10 cellular contexts compared by ENCODE assay signal in the genomic region with DNA sequence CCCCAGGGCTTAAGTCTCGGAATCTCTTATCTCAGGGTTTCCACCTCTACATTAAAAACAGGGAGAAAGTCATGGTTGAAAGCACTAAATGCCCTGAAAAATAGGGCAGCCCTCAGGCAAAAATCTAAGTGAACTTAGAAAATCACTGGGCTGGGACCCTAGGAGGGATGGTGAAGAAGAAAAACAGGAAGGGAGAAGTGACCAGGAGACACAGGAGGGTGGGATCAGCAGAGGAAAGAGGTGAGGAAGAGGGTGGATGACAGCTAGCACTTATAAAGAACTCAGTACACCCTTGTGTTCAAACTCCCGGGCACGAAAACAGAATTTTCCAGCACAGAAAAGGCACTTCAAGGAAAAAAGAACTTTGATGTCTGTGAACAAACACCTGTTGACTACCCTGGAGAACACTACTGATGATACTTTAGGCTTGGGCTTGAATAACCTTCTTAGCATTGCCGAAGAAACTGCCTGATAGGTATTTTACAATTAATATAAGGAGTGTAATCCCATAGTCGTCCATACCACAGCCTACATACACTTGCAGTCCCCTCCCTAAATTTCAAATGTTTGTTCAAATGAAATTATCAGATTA. TPM values are rescaled to one million over a fixed set of nuclear protein-coding genes. Genes with fewer than 3 reads are reported as not detected.
DNase-seq lines count a peak whose midpoint lies in the region; ATAC-seq and TF ChIP-seq lines count a peak whose summit lies in the region.
"Had no signal": no experiment of that assay in that cellular context is flagged by ENCODE, and none has a peak within 500 bp of the region (broad histone marks: within the 10 kb centered on the region; RNA-seq: fewer than 3 reads in every experiment).

No MANE protein-coding gene starts in this region.

- CTCF ChIA-PET in activated CD8-positive, alpha-beta T cell treated with anti-CD3 and anti-CD28 coated beads for 36 hours (lab: Charles Lee), result interaction anchor here (2.1 to 2.9 kb wide), 2 partner anchors 11 to 27 kb away, joined by 7 to 8 read pairs; no protein-coding TSS in a partner anchor

- peak in 1 of 2 donors; percentile 38 for TF ChIP-seq POLR2A in thyroid gland (IDR thresholded peaks at IDR 0.05)
- TF ChIP-seq POLR2A in heart left ventricle (IDR thresholded peaks at IDR 0.05), result no peak

- peak overlapping the region; percentile 87 for H3K27ac Mint-ChIP-seq in activated naive CD4-positive, alpha-beta T cell treated with anti-CD3 and anti-CD28 coated beads, Interleukin-2, amount 50 U/mL, for 24 hours
- no peak overlapping the region for H3K27ac Mint-ChIP-seq in activated CD8-positive, alpha-beta T cell treated with anti-CD3 and anti-CD28 coated beads for 36 hours

- intact Hi-C loops in activated CD8-positive, alpha-beta T cell treated with anti-CD3 and anti-CD28 coated beads for 36 hours (cut with micrococcal nuclease), result no loop called here
- intact Hi-C loops in thyroid gland (cut with DNase I), result no loop called here
- intact Hi-C loops in heart left ventricle (cut with DNase I), result loop anchor here in 1 of 10 donors (5.0 kb wide), 1 partner anchor 106 kb away; a partner anchor contains a TSS

- no peaks in the 10 kb centered on the region for H3K9me3 ChIP-seq in iPS-18a (ENCODE audit: control insufficient read depth, low read depth, low read length)
- no peaks in the 10 kb centered on the region for H3K9me3 ChIP-seq in thyroid gland
- H3K9me3 ChIP-seq in heart left ventricle, result peaks cover 0 to 17% (median 0%) of the 10 kb centered on the region in 12 donors

- H3K4me1 Mint-ChIP-seq in activated naive CD4-positive, alpha-beta T cell treated with anti-CD3 and anti-CD28 coated beads, Interleukin-2, amount 50 U/mL, for 24 hours, result peaks cover 51% of the 10 kb centered on the region
- peaks cover 51% of the 10 kb centered on the region for H3K4me1 Mint-ChIP-seq in activated CD8-positive, alpha-beta T cell treated with anti-CD3 and anti-CD28 coated beads for 36 hours (ENCODE audit: low read depth)

- peaks cover 15% of the 10 kb centered on the region for H3K4me1 ChIP-seq in iPS-18a (ENCODE audit: control insufficient read depth, low read depth, low read length)
- peaks cover 18 to 27% of the 10 kb centered on the region in 2 donors for H3K4me1 ChIP-seq in thyroid gland
- peaks cover 0 to 35% (median 10%) of the 10 kb centered on the region in 12 donors for H3K4me1 ChIP-seq in heart left ventricle

- peak overlapping the region; percentile 88 for H3K9ac ChIP-seq in iPS-18a (ENCODE audit: low read length)

- POLR2A ChIA-PET in activated CD8-positive, alpha-beta T cell treated with anti-CD3 and anti-CD28 coated beads for 36 hours (lab: Charles Lee), result interaction anchor here (0.5 kb wide), 1 partner anchor 10 kb away, joined by 3 read pairs; no protein-coding TSS in a partner anchor

- H3K9me3 Mint-ChIP-seq in activated naive CD4-positive, alpha-beta T cell treated with anti-CD3 and anti-CD28 coated beads, Interleukin-2, amount 50 U/mL, for 24 hours, result no peaks in the 10 kb centered on the region
- H3K9me3 Mint-ChIP-seq in activated CD8-positive, alpha-beta T cell treated with anti-CD3 and anti-CD28 coated beads for 36 hours, result peaks cover 10% of the 10 kb centered on the region

- H3K27ac ChIP-seq in iPS-18a (ENCODE audit: low read length) (no peak overlapping the region), thyroid gland (peak overlapping the region in 1 of 3 donors; percentile 25), heart left ventricle (no peak overlapping the region)

- H3K27me3 Mint-ChIP-seq in activated naive CD4-positive, alpha-beta T cell treated with anti-CD3 and anti-CD28 coated beads, Interleukin-2, amount 50 U/mL, for 24 hours, result no peaks in the 10 kb centered on the region
- no peaks in the 10 kb centered on the region for H3K27me3 Mint-ChIP-seq in activated CD8-positive, alpha-beta T cell treated with anti-CD3 and anti-CD28 coated beads for 36 hours

- peaks cover 13% of the 10 kb centered on the region for H3K36me3 Mint-ChIP-seq in activated naive CD4-positive, alpha-beta T cell treated with anti-CD3 and anti-CD28 coated beads, Interleukin-2, amount 50 U/mL, for 24 hours
- H3K36me3 Mint-ChIP-seq in activated CD8-positive, alpha-beta T cell treated with anti-CD3 and anti-CD28 coated beads for 36 hours (ENCODE audit: low read depth), result peaks cover 44% of the 10 kb centered on the region

- H3K4me3 ChIP-seq in iPS-18a (ENCODE audit: low read length) (peak overlapping the region; percentile 94), thyroid gland (replicated peaks in 1 of 3) (no peak overlapping the region), heart left ventricle (peak overlapping the region in 3 of 12 donors; percentile 1 to 98 (median 91))

- WGBS in thyroid gland, 2 donors, result 30 to 32% methylated on average over 5 of the region's 5 CpGs
- WGBS in heart left ventricle, 4 donors, result 77 to 81% (median 79%) methylated on average over 5 of the region's 5 CpGs

- no peak for DNase-seq in activated naive CD4-positive, alpha-beta T cell (lab: John Stamatoyannopoulos, UW)
- no peak for DNase-seq in activated CD8-positive, alpha-beta T cell treated with anti-CD3 and anti-CD28 coated beads for 36 hours
- peak; percentile 22 to 24 for DNase-seq in thyroid gland
- DNase-seq in omental fat pad (ENCODE audit: low spot score), result no peak
- no peak for DNase-seq in LoVo (ENCODE audit: low spot score)
- DNase-seq in heart left ventricle, result no peak
- DNase-seq: NCI-H510A had no signal

- H3K36me3 ChIP-seq in iPS-18a (ENCODE audit: control insufficient read depth, low read depth, low read length), result peaks cover 17% of the 10 kb centered on the region
- H3K36me3 ChIP-seq in thyroid gland, result no peaks in the 10 kb centered on the region
- H3K36me3 ChIP-seq in heart left ventricle, result peaks cover 0 to 14% (median 0%) of the 10 kb centered on the region in 9 donors

- ATAC-seq in activated CD8-positive, alpha-beta T cell treated with anti-CD3 and anti-CD28 coated beads for 36 hours, result no peak
- ATAC-seq in omental fat pad (ENCODE audit: low FRiP score) (no peak), heart left ventricle (no peak)
- ATAC-seq: esophagus mucosa had no signal

- TF ChIP-seq CTCF in activated CD8-positive, alpha-beta T cell treated with anti-CD3 and anti-CD28 coated beads for 36 hours (IDR thresholded peaks at IDR 0.05), result no peak
- TF ChIP-seq CTCF in thyroid gland (IDR thresholded peaks at IDR 0.05), result no peak
- TF ChIP-seq CTCF in omental fat pad (IDR thresholded peaks at IDR 0.05), result no peak
- no peak for TF ChIP-seq CTCF in heart left ventricle (IDR thresholded peaks at IDR 0.05)

- H3K27me3 ChIP-seq in iPS-18a (ENCODE audit: control insufficient read depth, insufficient read depth, low read length) (no peaks in the 10 kb centered on the region), thyroid gland (no peaks in the 10 kb centered on the region), heart left ventricle (no peaks in the 10 kb centered on the region)

- H3K4me3 Mint-ChIP-seq in activated naive CD4-positive, alpha-beta T cell treated with anti-CD3 and anti-CD28 coated beads, Interleukin-2, amount 50 U/mL, for 24 hours, result peak overlapping the region; percentile 82
- peak overlapping the region; percentile 91 for H3K4me3 Mint-ChIP-seq in activated CD8-positive, alpha-beta T cell treated with anti-CD3 and anti-CD28 coated beads for 36 hours

RNA-seq across cellular contexts. Expression of a gene that starts 2.0 kb away (rescaled TPM):
- total RNA-seq in activated CD8-positive, alpha-beta T cell treated with anti-CD3 and anti-CD28 coated beads for 36 hours, result 10 to 100 TPM; 20.3 to 24.7 TPM
- total RNA-seq in thyroid gland (10 to 100 TPM in 3 of 4 donors, 1 to 10 TPM in 1; 7.9 to 13.9 (median 11.3) TPM), omental fat pad (10 to 100 TPM in 1 of 4 donors, 1 to 10 TPM in 3; 4.8 to 12.6 (median 7.7) TPM), heart left ventricle (1 to 10 TPM; 3.9 to 9.8 (median 6.6) TPM)
- polyA plus RNA-seq in heart left ventricle, result 1 to 10 TPM; 1.1 to 6.6 TPM

RNA-seq across cellular contexts. Expression of a gene that starts 2.0 kb away (rescaled TPM):
- total RNA-seq in activated CD8-positive, alpha-beta T cell treated with anti-CD3 and anti-CD28 coated beads for 36 hours, result 10 to 100 TPM in 1 of 2 experiments, 1 to 10 TPM in 1; 9.9 to 11.8 TPM
- total RNA-seq in thyroid gland, result 10 to 100 TPM; 19.2 to 45.0 (median 31.3) TPM
- 10 to 100 TPM; 10.9 to 20.0 (median 12.8) TPM for total RNA-seq in omental fat pad
- 10 to 100 TPM in 2 of 9 donors, 1 to 10 TPM in 7; 3.5 to 13.6 (median 6.2) TPM for total RNA-seq in heart left ventricle
- polyA plus RNA-seq in heart left ventricle, result 10 to 100 TPM in 1 of 2 donors, 1 to 10 TPM in 1; 4.5 to 10.5 TPM

RNA-seq across cellular contexts. Expression of a gene that starts 13.9 kb away (rescaled TPM):
- total RNA-seq in activated CD8-positive, alpha-beta T cell treated with anti-CD3 and anti-CD28 coated beads for 36 hours, result not detected
- total RNA-seq in thyroid gland (not detected), omental fat pad (not detected), heart left ventricle (not detected)
- not detected for polyA plus RNA-seq in heart left ventricle
- total RNA-seq: esophagus mucosa had no signal

Comparison
In these comparisons a context has a peak if more than half of its experiments do, and no peak if none do; other contexts are left out.
1. DNase-seq: peak in thyroid gland (2 of 2); none in activated naive CD4-positive, alpha-beta T cell (0 of 4), activated CD8-positive, alpha-beta T cell treated with anti-CD3 and anti-CD28 coated beads for 36 hours (single experiment), omental fat pad (single experiment), LoVo (single experiment) and heart left ventricle (0 of 5).